In the genomic region with DNA sequence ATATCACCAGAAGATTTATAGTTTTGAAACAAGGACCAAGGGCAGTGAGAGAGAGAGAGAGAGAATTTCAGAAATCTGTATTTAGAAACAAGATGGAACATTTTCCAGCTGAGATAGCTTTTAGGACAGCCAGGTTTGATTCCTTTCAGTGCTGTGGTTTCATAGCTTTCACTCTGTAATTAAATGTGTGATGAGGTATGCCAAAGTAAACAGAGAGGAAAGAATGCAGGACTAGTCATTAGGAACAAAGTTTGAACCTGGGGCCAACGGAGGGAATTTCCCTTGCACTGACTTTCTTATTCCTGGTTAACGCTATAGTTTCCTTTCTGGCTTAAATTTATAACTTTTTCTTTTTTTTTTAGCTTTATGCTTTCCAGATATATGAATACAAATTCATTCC, we compare ENCODE assay signal across 1 cellular context.
TF ChIP-seq lines count a peak whose summit lies in the region.

No MANE protein-coding gene starts in this region.

TF ChIP-seq in HepG2, 621 proteins besides CTCF, POLR2A, EP300 and RAD21 (continued from another document and continues in another):
- TF ChIP-seq, protein P1, sequence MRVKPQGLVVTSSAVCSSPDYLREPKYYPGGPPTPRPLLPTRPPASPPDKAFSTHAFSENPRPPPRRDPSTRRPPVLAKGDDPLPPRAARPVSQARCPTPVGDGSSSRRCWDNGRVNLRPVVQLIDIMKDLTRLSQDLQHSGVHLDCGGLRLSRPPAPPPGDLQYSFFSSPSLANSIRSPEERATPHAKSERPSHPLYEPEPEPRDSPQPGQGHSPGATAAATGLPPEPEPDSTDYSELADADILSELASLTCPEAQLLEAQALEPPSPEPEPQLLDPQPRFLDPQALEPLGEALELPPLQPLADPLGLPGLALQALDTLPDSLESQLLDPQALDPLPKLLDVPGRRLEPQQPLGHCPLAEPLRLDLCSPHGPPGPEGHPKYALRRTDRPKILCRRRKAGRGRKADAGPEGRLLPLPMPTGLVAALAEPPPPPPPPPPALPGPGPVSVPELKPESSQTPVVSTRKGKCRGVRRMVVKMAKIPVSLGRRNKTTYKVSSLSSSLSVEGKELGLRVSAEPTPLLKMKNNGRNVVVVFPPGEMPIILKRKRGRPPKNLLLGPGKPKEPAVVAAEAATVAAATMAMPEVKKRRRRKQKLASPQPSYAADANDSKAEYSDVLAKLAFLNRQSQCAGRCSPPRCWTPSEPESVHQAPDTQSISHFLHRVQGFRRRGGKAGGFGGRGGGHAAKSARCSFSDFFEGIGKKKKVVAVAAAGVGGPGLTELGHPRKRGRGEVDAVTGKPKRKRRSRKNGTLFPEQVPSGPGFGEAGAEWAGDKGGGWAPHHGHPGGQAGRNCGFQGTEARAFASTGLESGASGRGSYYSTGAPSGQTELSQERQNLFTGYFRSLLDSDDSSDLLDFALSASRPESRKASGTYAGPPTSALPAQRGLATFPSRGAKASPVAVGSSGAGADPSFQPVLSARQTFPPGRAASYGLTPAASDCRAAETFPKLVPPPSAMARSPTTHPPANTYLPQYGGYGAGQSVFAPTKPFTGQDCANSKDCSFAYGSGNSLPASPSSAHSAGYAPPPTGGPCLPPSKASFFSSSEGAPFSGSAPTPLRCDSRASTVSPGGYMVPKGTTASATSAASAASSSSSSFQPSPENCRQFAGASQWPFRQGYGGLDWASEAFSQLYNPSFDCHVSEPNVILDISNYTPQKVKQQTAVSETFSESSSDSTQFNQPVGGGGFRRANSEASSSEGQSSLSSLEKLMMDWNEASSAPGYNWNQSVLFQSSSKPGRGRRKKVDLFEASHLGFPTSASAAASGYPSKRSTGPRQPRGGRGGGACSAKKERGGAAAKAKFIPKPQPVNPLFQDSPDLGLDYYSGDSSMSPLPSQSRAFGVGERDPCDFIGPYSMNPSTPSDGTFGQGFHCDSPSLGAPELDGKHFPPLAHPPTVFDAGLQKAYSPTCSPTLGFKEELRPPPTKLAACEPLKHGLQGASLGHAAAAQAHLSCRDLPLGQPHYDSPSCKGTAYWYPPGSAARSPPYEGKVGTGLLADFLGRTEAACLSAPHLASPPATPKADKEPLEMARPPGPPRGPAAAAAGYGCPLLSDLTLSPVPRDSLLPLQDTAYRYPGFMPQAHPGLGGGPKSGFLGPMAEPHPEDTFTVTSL (CRISPR knock-in tag; IDR thresholded peaks at IDR 0.05; ENCODE audit: borderline replicate concordance): peak; percentile 70; the same call in 1 of the 2 replicates
- TF ChIP-seq ZNF713 (CRISPR knock-in tag; IDR thresholded peaks at IDR 0.05) (no peak), TARDBP (CRISPR knock-in tag; IDR thresholded peaks at IDR 0.05) (no peak), NR2F6 (IDR thresholded peaks at IDR 0.05) (peak; percentile 10; the same call in 1 of the 2 replicates), NR2F6 (CRISPR knock-in tag; IDR thresholded peaks at IDR 0.05) (0 out of 2 replicates have a peak, but pooled peaks have one; percentile 21), MIER3 (CRISPR knock-in tag; IDR thresholded peaks at IDR 0.05; ENCODE audit: borderline replicate concordance) (no peak), ATF2 (CRISPR knock-in tag; IDR thresholded peaks at IDR 0.05) (no peak), KLF6 (CRISPR knock-in tag; IDR thresholded peaks at IDR 0.05) (no peak), ZEB1 (IDR thresholded peaks at IDR 0.05; ENCODE audit: insufficient replicate concordance, low read depth) (no peak), ZNF264 (CRISPR knock-in tag; IDR thresholded peaks at IDR 0.05) (no peak), ARID2 (CRISPR knock-in tag; IDR thresholded peaks at IDR 0.05; ENCODE audit: borderline replicate concordance) (no peak), SIN3A (IDR thresholded peaks at IDR 0.05; ENCODE audit: borderline replicate concordance, low read depth, low read length) (no peak), BHLHE40 (IDR thresholded peaks at IDR 0.05; ENCODE audit: low read length) (no peak), ZNF234 (CRISPR knock-in tag; conservative IDR thresholded peaks at IDR 0.05) (no peak), ZNF878 (CRISPR knock-in tag; IDR thresholded peaks at IDR 0.05) (no peak), REL (CRISPR knock-in tag; conservative IDR thresholded peaks at IDR 0.05) (no peak), HNF4G (IDR thresholded peaks at IDR 0.05; ENCODE audit: borderline replicate concordance, low read depth, low read length) (no peak), HNF4G (CRISPR knock-in tag; IDR thresholded peaks at IDR 0.05; ENCODE audit: borderline replicate concordance, low read depth) (no peak), NAIF1 (CRISPR knock-in tag; IDR thresholded peaks at IDR 0.05; ENCODE audit: borderline replicate concordance) (no peak), ZNF17 (CRISPR knock-in tag; IDR thresholded peaks at IDR 0.05) (no peak), HOXA9 (CRISPR knock-in tag; IDR thresholded peaks at IDR 0.05; ENCODE audit: borderline replicate concordance) (no peak), TEAD3 (CRISPR knock-in tag; optimal IDR thresholded peaks at IDR 0.05; ENCODE audit: borderline replicate concordance) (peak; percentile 97), ZNF207 (IDR thresholded peaks at IDR 0.05; ENCODE audit: borderline replicate concordance) (no peak), DR1 (CRISPR knock-in tag; IDR thresholded peaks at IDR 0.05) (no peak), TAF15 (IDR thresholded peaks at IDR 0.05; ENCODE audit: low read depth, low read length, poor library complexity, severe bottlenecking) (no peak), TBX2 (CRISPR knock-in tag; IDR thresholded peaks at IDR 0.05; ENCODE audit: borderline replicate concordance) (peak; percentile 79; the same call in 1 of the 2 replicates), ZNF557 (CRISPR knock-in tag; IDR thresholded peaks at IDR 0.05) (no peak), ZBTB7A (CRISPR knock-in tag; IDR thresholded peaks at IDR 0.05) (no peak), ZNF503 (CRISPR knock-in tag; IDR thresholded peaks at IDR 0.05) (no peak), FOXC1 (CRISPR knock-in tag; IDR thresholded peaks at IDR 0.05; ENCODE audit: borderline replicate concordance) (no peak), RFX1 (IDR thresholded peaks at IDR 0.05) (no peak), PHF21A (CRISPR knock-in tag; IDR thresholded peaks at IDR 0.05) (no peak), AKAP8 (CRISPR knock-in tag; IDR thresholded peaks at IDR 0.05) (no peak)
- TF ChIP-seq, protein P2, sequence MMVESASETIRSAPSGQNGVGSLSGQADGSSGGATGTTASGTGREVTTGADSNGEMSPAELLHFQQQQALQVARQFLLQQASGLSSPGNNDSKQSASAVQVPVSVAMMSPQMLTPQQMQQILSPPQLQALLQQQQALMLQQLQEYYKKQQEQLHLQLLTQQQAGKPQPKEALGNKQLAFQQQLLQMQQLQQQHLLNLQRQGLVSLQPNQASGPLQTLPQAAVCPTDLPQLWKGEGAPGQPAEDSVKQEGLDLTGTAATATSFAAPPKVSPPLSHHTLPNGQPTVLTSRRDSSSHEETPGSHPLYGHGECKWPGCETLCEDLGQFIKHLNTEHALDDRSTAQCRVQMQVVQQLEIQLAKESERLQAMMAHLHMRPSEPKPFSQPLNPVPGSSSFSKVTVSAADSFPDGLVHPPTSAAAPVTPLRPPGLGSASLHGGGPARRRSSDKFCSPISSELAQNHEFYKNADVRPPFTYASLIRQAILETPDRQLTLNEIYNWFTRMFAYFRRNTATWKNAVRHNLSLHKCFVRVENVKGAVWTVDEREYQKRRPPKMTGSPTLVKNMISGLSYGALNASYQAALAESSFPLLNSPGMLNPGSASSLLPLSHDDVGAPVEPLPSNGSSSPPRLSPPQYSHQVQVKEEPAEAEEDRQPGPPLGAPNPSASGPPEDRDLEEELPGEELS (CRISPR knock-in tag; IDR thresholded peaks at IDR 0.05): peak; percentile 21; the same call in 1 of the 2 replicates
- TF ChIP-seq, protein P3, sequence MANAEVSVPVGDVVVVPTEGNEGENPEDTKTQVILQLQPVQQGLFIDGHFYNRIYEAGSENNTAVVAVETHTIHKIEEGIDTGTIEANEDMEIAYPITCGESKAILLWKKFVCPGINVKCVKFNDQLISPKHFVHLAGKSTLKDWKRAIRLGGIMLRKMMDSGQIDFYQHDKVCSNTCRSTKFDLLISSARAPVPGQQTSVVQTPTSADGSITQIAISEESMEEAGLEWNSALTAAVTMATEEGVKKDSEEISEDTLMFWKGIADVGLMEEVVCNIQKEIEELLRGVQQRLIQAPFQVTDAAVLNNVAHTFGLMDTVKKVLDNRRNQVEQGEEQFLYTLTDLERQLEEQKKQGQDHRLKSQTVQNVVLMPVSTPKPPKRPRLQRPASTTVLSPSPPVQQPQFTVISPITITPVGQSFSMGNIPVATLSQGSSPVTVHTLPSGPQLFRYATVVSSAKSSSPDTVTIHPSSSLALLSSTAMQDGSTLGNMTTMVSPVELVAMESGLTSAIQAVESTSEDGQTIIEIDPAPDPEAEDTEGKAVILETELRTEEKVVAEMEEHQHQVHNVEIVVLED (CRISPR knock-in tag; IDR thresholded peaks at IDR 0.05; ENCODE audit: borderline replicate concordance): no peak
- TF ChIP-seq, protein P4, sequence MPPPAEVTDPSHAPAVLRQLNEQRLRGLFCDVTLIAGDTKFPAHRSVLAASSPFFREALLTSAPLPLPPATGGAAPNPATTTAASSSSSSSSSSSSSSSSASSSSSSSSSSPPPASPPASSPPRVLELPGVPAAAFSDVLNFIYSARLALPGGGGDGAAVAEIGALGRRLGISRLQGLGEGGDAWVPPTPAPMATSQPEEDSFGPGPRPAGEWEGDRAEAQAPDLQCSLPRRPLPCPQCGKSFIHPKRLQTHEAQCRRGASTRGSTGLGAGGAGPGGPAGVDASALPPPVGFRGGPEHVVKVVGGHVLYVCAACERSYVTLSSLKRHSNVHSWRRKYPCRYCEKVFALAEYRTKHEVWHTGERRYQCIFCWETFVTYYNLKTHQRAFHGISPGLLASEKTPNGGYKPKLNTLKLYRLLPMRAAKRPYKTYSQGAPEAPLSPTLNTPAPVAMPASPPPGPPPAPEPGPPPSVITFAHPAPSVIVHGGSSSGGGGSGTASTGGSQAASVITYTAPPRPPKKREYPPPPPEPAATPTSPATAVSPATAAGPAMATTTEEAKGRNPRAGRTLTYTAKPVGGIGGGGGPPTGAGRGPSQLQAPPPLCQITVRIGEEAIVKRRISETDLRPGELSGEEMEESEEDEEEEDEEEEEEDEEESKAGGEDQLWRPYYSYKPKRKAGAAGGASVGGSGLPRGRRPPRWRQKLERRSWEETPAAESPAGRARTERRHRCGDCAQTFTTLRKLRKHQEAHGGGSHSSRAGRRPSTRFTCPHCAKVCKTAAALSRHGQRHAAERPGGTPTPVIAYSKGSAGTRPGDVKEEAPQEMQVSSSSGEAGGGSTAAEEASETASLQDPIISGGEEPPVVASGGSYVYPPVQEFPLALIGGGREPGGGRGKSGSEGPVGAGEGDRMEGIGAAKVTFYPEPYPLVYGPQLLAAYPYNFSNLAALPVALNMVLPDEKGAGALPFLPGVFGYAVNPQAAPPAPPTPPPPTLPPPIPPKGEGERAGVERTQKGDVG (CRISPR knock-in tag; IDR thresholded peaks at IDR 0.05; ENCODE audit: borderline replicate concordance): no peak
- TF ChIP-seq, protein P5, sequence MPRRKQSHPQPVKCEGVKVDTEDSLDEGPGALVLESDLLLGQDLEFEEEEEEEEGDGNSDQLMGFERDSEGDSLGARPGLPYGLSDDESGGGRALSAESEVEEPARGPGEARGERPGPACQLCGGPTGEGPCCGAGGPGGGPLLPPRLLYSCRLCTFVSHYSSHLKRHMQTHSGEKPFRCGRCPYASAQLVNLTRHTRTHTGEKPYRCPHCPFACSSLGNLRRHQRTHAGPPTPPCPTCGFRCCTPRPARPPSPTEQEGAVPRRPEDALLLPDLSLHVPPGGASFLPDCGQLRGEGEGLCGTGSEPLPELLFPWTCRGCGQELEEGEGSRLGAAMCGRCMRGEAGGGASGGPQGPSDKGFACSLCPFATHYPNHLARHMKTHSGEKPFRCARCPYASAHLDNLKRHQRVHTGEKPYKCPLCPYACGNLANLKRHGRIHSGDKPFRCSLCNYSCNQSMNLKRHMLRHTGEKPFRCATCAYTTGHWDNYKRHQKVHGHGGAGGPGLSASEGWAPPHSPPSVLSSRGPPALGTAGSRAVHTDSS (CRISPR knock-in tag; conservative IDR thresholded peaks at IDR 0.05): no peak
